ENCODE assay signal across 20 cellular contexts in the genomic region with DNA sequence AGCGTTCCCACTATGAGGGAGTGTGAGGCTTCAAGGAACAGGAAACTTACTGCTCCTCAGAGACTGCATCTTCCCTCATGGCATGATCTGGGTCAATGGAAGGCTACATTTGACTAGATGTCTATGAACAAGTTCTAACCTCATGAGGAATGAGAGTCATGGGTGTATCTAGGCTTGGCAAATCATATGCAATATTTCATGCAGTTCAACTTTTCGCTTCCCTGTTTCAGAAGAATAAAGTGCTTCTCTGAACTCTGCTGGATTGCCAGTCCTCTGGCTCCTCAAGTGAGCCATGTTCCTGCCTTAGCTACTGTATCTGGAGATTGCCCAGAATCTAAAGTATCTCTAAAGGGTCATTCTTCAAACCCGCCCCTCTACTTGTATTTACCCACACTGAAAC. TPM values are rescaled to one million over a fixed set of nuclear protein-coding genes. Genes with fewer than 3 reads are reported as not detected.
A peak's percentile ranks its signal among the peaks of the same experiment; 100 is the strongest.
DNase-seq lines count a peak whose midpoint lies in the region; ATAC-seq and TF ChIP-seq lines count a peak whose summit lies in the region.
"Had no signal": no experiment of that assay in that cellular context is flagged by ENCODE, and none has a peak within 500 bp of the region (broad histone marks: within the 10 kb centered on the region; RNA-seq: fewer than 3 reads in every experiment).

No MANE protein-coding gene starts in this region.

- 55 to 56% methylated on average over 3 of the region's 3 CpGs for WGBS in lung, 2 donors

- peaks cover 13 to 22% (median 17%) of the 10 kb centered on the region in 7 donors for H3K9me3 Mint-ChIP-seq in CD14-positive monocyte
- H3K9me3 Mint-ChIP-seq in CD8-positive, alpha-beta memory T cell, result peaks cover 1 to 15% (median 11%) of the 10 kb centered on the region in 5 donors

- H3K4me1 Mint-ChIP-seq in CD14-positive monocyte (peaks cover 46% of the 10 kb centered on the region), T-helper 17 cell (no peaks in the 10 kb centered on the region)
- no peaks in the 10 kb centered on the region for H3K4me1 Mint-ChIP-seq in CD8-positive, alpha-beta memory T cell
- H3K4me1 Mint-ChIP-seq: activated naive CD4-positive, alpha-beta T cell treated with anti-CD3 and anti-CD28 coated beads, Interleukin-2, amount 10 ng/mL, durations not matched to agents 7 days and 5 days had no signal

- H3K4me2 ChIP-seq in OCI-LY3 (ENCODE audit: low read length), result peak overlapping the region; percentile 61

- H3K4me3 Mint-ChIP-seq in CD14-positive monocyte, result peak overlapping the region in 1 of 2 donors; percentile 46
- H3K4me3 Mint-ChIP-seq in CD8-positive, alpha-beta memory T cell, result no peak overlapping the region
- no peak overlapping the region for H3K4me3 Mint-ChIP-seq in T-helper 17 cell
- H3K4me3 Mint-ChIP-seq: activated naive CD4-positive, alpha-beta T cell treated with anti-CD3 and anti-CD28 coated beads, Interleukin-2, amount 10 ng/mL, durations not matched to agents 7 days and 5 days; brain had no signal

- H3K36me3 Mint-ChIP-seq in CD14-positive monocyte (peaks cover 3% of the 10 kb centered on the region in 2 donors), T-helper 17 cell (ENCODE audit: low read depth) (no peaks in the 10 kb centered on the region)
- no peaks in the 10 kb centered on the region for H3K36me3 Mint-ChIP-seq in CD8-positive, alpha-beta memory T cell
- H3K36me3 Mint-ChIP-seq: activated naive CD4-positive, alpha-beta T cell treated with anti-CD3 and anti-CD28 coated beads, Interleukin-2, amount 10 ng/mL, durations not matched to agents 7 days and 5 days had no signal

- peak overlapping the region; percentile 40 for H3K4me3 ChIP-seq in OCI-LY3 (ENCODE audit: low read length)
- no peak overlapping the region for H3K4me3 ChIP-seq in lung
- H3K4me3 ChIP-seq in CD8-positive, alpha-beta memory T cell (ENCODE audit: low read length), result no peak overlapping the region
- no peak overlapping the region for H3K4me3 ChIP-seq in tibial artery
- H3K4me3 ChIP-seq: dorsolateral prefrontal cortex, esophagus muscularis mucosa, stomach had no signal

- ATAC-seq in HG02610 (IDR thresholded peaks at IDR 0.05; ENCODE audit: unreplicated experiment) (peak; percentile 29), lung (ENCODE audit: insufficient read depth, low FRiP score) (peak; percentile 60), T-helper 17 cell (no peak)

- no peaks in the 10 kb centered on the region for H4K20me1 ChIP-seq in OCI-LY3 (ENCODE audit: insufficient read depth, low read length)

- no peaks in the 10 kb centered on the region for H3K27me3 ChIP-seq in OCI-LY3 (ENCODE audit: low read depth, low read length)
- no peaks in the 10 kb centered on the region for H3K27me3 ChIP-seq in lung (ENCODE audit: control insufficient read depth, insufficient read depth)
- H3K27me3 ChIP-seq in CD8-positive, alpha-beta memory T cell (ENCODE audit: insufficient read depth, low read length, poor library complexity, severe bottlenecking), result no peaks in the 10 kb centered on the region
- no peaks in the 10 kb centered on the region for H3K27me3 ChIP-seq in tibial artery
- H3K27me3 ChIP-seq: dorsolateral prefrontal cortex, esophagus muscularis mucosa, stomach had no signal

- no peaks in the 10 kb centered on the region for H3K79me2 ChIP-seq in OCI-LY3 (ENCODE audit: low read length)

- peak overlapping the region; percentile 61; the same call in 1 of the 2 replicates for H2AFZ ChIP-seq in OCI-LY3 (ENCODE audit: low read depth, low read length)

- CTCF ChIA-PET in CD8-positive, alpha-beta memory T cell (lab: Charles Lee), result no interaction called here

- H3K27ac Mint-ChIP-seq in CD14-positive monocyte, result peak overlapping the region; percentile 97 to 99 (median 99)
- H3K27ac Mint-ChIP-seq in CD8-positive, alpha-beta memory T cell, result peak overlapping the region in 1 of 8 donors; percentile 5
- H3K27ac Mint-ChIP-seq in T-helper 17 cell, result no peak overlapping the region
- H3K27ac Mint-ChIP-seq: activated naive CD4-positive, alpha-beta T cell treated with anti-CD3 and anti-CD28 coated beads, Interleukin-2, amount 10 ng/mL, durations not matched to agents 7 days and 5 days had no signal

- H3K36me3 ChIP-seq in OCI-LY3 (replicated peaks; ENCODE audit: low read depth, low read length), result peaks cover 3% of the 10 kb centered on the region
- no peaks in the 10 kb centered on the region for H3K36me3 ChIP-seq in lung (ENCODE audit: control insufficient read depth in 2 of 2, insufficient read depth in 2 of 2, low read length in 2 of 2)
- no peaks in the 10 kb centered on the region for H3K36me3 ChIP-seq in CD8-positive, alpha-beta memory T cell (ENCODE audit: insufficient read depth, low read length)
- H3K36me3 ChIP-seq in tibial artery, result no peaks in the 10 kb centered on the region
- H3K36me3 ChIP-seq: esophagus muscularis mucosa, stomach had no signal

- H3K9ac ChIP-seq in OCI-LY3 (ENCODE audit: low read length), result peak overlapping the region; percentile 55

- H3K27me3 Mint-ChIP-seq in CD14-positive monocyte (ENCODE audit: low read depth in 3 of 3) (peaks cover 0 to 6% (median 0%) of the 10 kb centered on the region in 3 donors), T-helper 17 cell (no peaks in the 10 kb centered on the region)
- no peaks in the 10 kb centered on the region for H3K27me3 Mint-ChIP-seq in CD8-positive, alpha-beta memory T cell
- H3K27me3 Mint-ChIP-seq: activated naive CD4-positive, alpha-beta T cell treated with anti-CD3 and anti-CD28 coated beads, Interleukin-2, amount 10 ng/mL, durations not matched to agents 7 days and 5 days had no signal

- H3K27ac ChIP-seq in OCI-LY3 (ENCODE audit: low read length) (peak overlapping the region; percentile 89), lung (ENCODE audit: low read depth in 1 of 2, low read length in 1 of 2) (no peak overlapping the region), tibial artery (no peak overlapping the region)
- H3K27ac ChIP-seq in CD8-positive, alpha-beta memory T cell (ENCODE audit: low read depth, low read length), result no peak overlapping the region
- H3K27ac ChIP-seq: dorsolateral prefrontal cortex, stomach had no signal

- no peak for TF ChIP-seq CTCF in CD14-positive monocyte (IDR thresholded peaks at IDR 0.05)
- no peak for TF ChIP-seq CTCF in OCI-LY3 (IDR thresholded peaks at IDR 0.05; ENCODE audit: low read depth, low read length)
- TF ChIP-seq CTCF in lung (IDR thresholded peaks at IDR 0.05; ENCODE audit: control extremely low read depth, extremely low read depth), result no peak
- no peak for TF ChIP-seq CTCF in tibial artery (IDR thresholded peaks at IDR 0.05)

- POLR2A ChIA-PET in CD8-positive, alpha-beta memory T cell (lab: Charles Lee), result no interaction called here

- peaks cover 8% of the 10 kb centered on the region; the same call in 1 of the 2 replicates for H3K9me3 ChIP-seq in OCI-LY3 (ENCODE audit: insufficient read depth, low read length)
- peaks cover 0 to 4% of the 10 kb centered on the region in 2 donors for H3K9me3 ChIP-seq in lung (ENCODE audit: control insufficient read depth in 2 of 2, insufficient read depth in 1 of 2, low read length in 1 of 2)
- no peaks in the 10 kb centered on the region for H3K9me3 ChIP-seq in CD8-positive, alpha-beta memory T cell (ENCODE audit: low read length)
- H3K9me3 ChIP-seq in T-helper 17 cell (ENCODE audit: control insufficient read depth, low read length, poor library complexity, severe bottlenecking), result no peaks in the 10 kb centered on the region
- peaks cover 0 to 9% (median 7%) of the 10 kb centered on the region in 3 donors for H3K9me3 ChIP-seq in tibial artery

- H3K4me1 ChIP-seq in OCI-LY3 (ENCODE audit: low read length), result peaks cover 33% of the 10 kb centered on the region
- H3K4me1 ChIP-seq in lung (ENCODE audit: control insufficient read depth in 2 of 2, insufficient read depth in 2 of 2, low read length in 2 of 2), result no peaks in the 10 kb centered on the region
- no peaks in the 10 kb centered on the region for H3K4me1 ChIP-seq in CD8-positive, alpha-beta memory T cell (ENCODE audit: insufficient read depth, low read length)
- no peaks in the 10 kb centered on the region for H3K4me1 ChIP-seq in tibial artery
- H3K4me1 ChIP-seq: stomach had no signal

- DNase-seq in CD14-positive monocyte (ENCODE audit: low spot score) (peak; percentile 50), lung (ENCODE audit: low spot score) (no peak), T-helper 17 cell (no peak), NCI-H345 treated with DMSO at 0.1 percent for 48 hours (lab: John Stamatoyannopoulos, UW; ENCODE audit: unreplicated experiment) (no peak), tibial artery (no peak)
- DNase-seq in CD8-positive, alpha-beta memory T cell, result no peak
- DNase-seq: activated CD4-positive, alpha-beta T cell treated with anti-CD3 and anti-CD28 coated beads for 48 hours; activated naive CD4-positive, alpha-beta T cell treated with anti-CD3 and anti-CD28 coated beads, Interleukin-2, amount 10 ng/mL, durations not matched to agents 7 days and 5 days; COR-L47; dorsolateral prefrontal cortex; kidney glomerular epithelial cell; NCI-H187; NCI-H526 treated with DMSO at 0.1 percent for 48 hours; posterior cingulate gyrus; stomach; T1000 had no signal

- intact Hi-C loops in CD14-positive monocyte (cut with micrococcal nuclease), result no loop called here
- intact Hi-C loops in tibial artery (cut with DNase I; ENCODE audit: low total_unique reads), result no loop called here

RNA-seq across cellular contexts. Expression of a gene that starts 54.3 kb away (rescaled TPM):
- not detected for polyA plus RNA-seq in CD14-positive monocyte
- total RNA-seq in lung, result 10 to 100 TPM in 1 of 2 donors, 1 to 10 TPM in 1; 9.4 to 21.4 TPM
- polyA plus RNA-seq in lung, result 1 to 10 TPM in 1 of 2 donors, under 1 TPM in 1; 0.79 to 1.5 TPM
- not detected for total RNA-seq in CD8-positive, alpha-beta memory T cell
- polyA plus RNA-seq in CD8-positive, alpha-beta memory T cell, result not detected
- not detected for total RNA-seq in T-helper 17 cell

Comparison
In these comparisons a context has a peak if more than half of its experiments do, and no peak if none do; other contexts are left out.
1. RNA of a gene that starts 54.3 kb away (total RNA-seq): 9.4 to 21.4 TPM in lung; not detected in CD8-positive, alpha-beta memory T cell and not detected in T-helper 17 cell; every median in the first group is over 4 times any median in the second.